In the genomic region with DNA sequence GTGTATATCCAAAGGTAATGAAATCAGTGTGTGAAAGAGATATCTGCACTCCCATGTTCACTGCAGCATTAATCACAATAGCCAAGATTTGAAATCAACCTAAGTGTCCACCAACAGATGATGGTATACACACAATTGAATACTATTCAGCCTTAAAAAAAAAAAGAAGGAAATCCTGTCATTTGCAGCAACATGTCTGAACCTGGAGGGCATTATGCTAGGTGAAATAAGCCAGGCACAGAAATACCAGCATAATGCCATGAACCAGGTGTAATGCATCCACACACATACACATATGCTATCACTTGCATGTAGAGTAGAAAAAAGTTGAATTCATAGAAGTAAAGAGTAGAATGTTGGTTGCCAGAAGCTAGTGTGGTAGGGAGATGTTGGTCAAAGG, we compare ENCODE assay signal across 40 cellular contexts. TPM values are rescaled to one million over a fixed set of nuclear protein-coding genes. Genes with fewer than 3 reads are reported as not detected.
"Had no signal": no experiment of that assay in that cellular context is flagged by ENCODE, and none has a peak within 500 bp of the region (broad histone marks: within the 10 kb centered on the region; RNA-seq: fewer than 3 reads in every experiment).

No MANE protein-coding gene starts in this region.

- H3K9me3 ChIP-seq: adrenal gland, body of pancreas, breast epithelium had no signal

- H3K4me3 Mint-ChIP-seq: activated naive CD4-positive, alpha-beta T cell treated with anti-CD3 and anti-CD28 coated beads for 36 hours; activated naive CD4-positive, alpha-beta T cell treated with anti-CD3 and anti-CD28 coated beads, Interleukin-2, amount 10 ng/mL, durations not matched to agents 7 days and 5 days; activated naive CD4-positive, alpha-beta T cell treated with anti-CD3 and anti-CD28 coated beads, Interleukin-2, amount 50 U/mL, for 24 hours; activated naive CD8-positive, alpha-beta T cell; activated naive CD8-positive, alpha-beta T cell treated with anti-CD3 and anti-CD28 coated beads for 36 hours; activated naive CD8-positive, alpha-beta T cell treated with anti-CD3 and anti-CD28 coated beads, Interleukin-2, amount 10 ng/mL, durations not matched to agents 7 days and 5 days; activated naive CD8-positive, alpha-beta T cell treated with anti-CD3 and anti-CD28 coated beads, Interleukin-2, amount 50 U/mL, for 24 hours; activated T-cell treated with anti-CD3 and anti-CD28 coated beads, Interleukin-2, amount 50 U/mL, for 4 hours; activated T-cell treated with anti-CD3 and anti-CD28 coated beads, Interleukin-2, amount 50 U/mL, for 72 hours; activated T-helper 1 cell treated with anti-CD3 and anti-CD28 coated beads, Interleukin-12 subunit alpha, Interleukin-12 subunit beta, Interleukin-2, Interleukin-4 antibody, amounts not matched to agents 30 ng/mL and 10 ng/mL and 1 ng/mL, durations not matched to agents 14 hours and 24 hours and 36 hours; activated T-helper 17 cell treated with anti-CD3 and anti-CD28 coated beads, Interleukin-2, amount 50 U/mL, for 72 hours; brain; central memory CD8-positive, alpha-beta T cell had no signal

- FAIRE-seq: astrocyte had no signal

- H3K4me1 Mint-ChIP-seq: activated naive CD4-positive, alpha-beta T cell treated with anti-CD3 and anti-CD28 coated beads, Interleukin-2, amount 10 ng/mL, durations not matched to agents 7 days and 5 days; activated naive CD4-positive, alpha-beta T cell treated with anti-CD3 and anti-CD28 coated beads, Interleukin-2, amount 50 U/mL, for 24 hours; activated naive CD8-positive, alpha-beta T cell treated with anti-CD3 and anti-CD28 coated beads for 36 hours; activated T-helper 17 cell treated with anti-CD3 and anti-CD28 coated beads, Interleukin-2, amount 50 U/mL, for 72 hours; brain; central memory CD8-positive, alpha-beta T cell had no signal

- H3K4me1 ChIP-seq: adrenal gland, ascending aorta, body of pancreas, breast epithelium had no signal

- DNase-seq: activated effector memory CD4-positive, alpha-beta T cell treated with anti-CD3 and anti-CD28 coated beads, Interleukin-2, amount 50 U/mL, for 16 hours; activated effector memory CD4-positive, alpha-beta T cell treated with Interleukin-2 at 50 U/mL for 16 hours; activated gamma-delta T cell; activated gamma-delta T cell treated with Interleukin-2 at 50 U/mL for 16 hours; activated naive CD4-positive, alpha-beta T cell; activated naive CD4-positive, alpha-beta T cell treated with anti-CD3 and anti-CD28 coated beads for 36 hours; activated naive CD4-positive, alpha-beta T cell treated with anti-CD3 and anti-CD28 coated beads, Interleukin-2, amount 10 ng/mL, durations not matched to agents 7 days and 5 days; activated naive CD4-positive, alpha-beta T cell treated with anti-CD3 and anti-CD28 coated beads, Interleukin-2, amount 50 U/mL, for 16 hours; activated naive CD4-positive, alpha-beta T cell treated with Interleukin-2 at 50 U/mL for 16 hours; activated naive CD8-positive, alpha-beta T cell treated with anti-CD3 and anti-CD28 coated beads for 36 hours; activated naive CD8-positive, alpha-beta T cell treated with anti-CD3 and anti-CD28 coated beads, Interleukin-2, amount 10 ng/mL, durations not matched to agents 7 days and 5 days; activated naive CD8-positive, alpha-beta T cell treated with anti-CD3 and anti-CD28 coated beads, Interleukin-2, amount 50 U/mL, for 24 hours; activated T-cell treated with anti-CD3 and anti-CD28 coated beads for 4 hours; activated T-cell treated with anti-CD3 and anti-CD28 coated beads, Interleukin-2, amount 50 U/mL, for 1 hour; activated T-cell treated with anti-CD3 and anti-CD28 coated beads, Interleukin-2, amount 50 U/mL, for 4 hours; activated T-cell treated with anti-CD3 and anti-CD28 coated beads, Interleukin-2, amount 50 U/mL, for 48 hours; activated T-cell treated with anti-CD3 and anti-CD28 coated beads, Interleukin-2, amount 50 U/mL, for 72 hours; adrenal gland; amniotic stem cell; amygdala; anterior cingulate cortex; aorta; body of pancreas; brain microvascular endothelial cell; caudate nucleus; central memory CD4-positive, alpha-beta T cell; cerebellar nuclear complex had no signal

- H3K4me3 ChIP-seq: adrenal gland, ascending aorta, body of pancreas, breast epithelium, cardiac muscle cell had no signal

- H3K36me3 ChIP-seq: adrenal gland, ascending aorta, brain microvascular endothelial cell, breast epithelium, cardiac muscle cell had no signal

- H3K9me3 Mint-ChIP-seq: activated naive CD4-positive, alpha-beta T cell treated with anti-CD3 and anti-CD28 coated beads, Interleukin-2, amount 10 ng/mL, durations not matched to agents 7 days and 5 days; activated naive CD8-positive, alpha-beta T cell treated with anti-CD3 and anti-CD28 coated beads, Interleukin-2, amount 50 U/mL, for 24 hours; central memory CD8-positive, alpha-beta T cell had no signal

- H3K27ac Mint-ChIP-seq: activated naive CD4-positive, alpha-beta T cell treated with anti-CD3 and anti-CD28 coated beads for 36 hours; activated naive CD4-positive, alpha-beta T cell treated with anti-CD3 and anti-CD28 coated beads, Interleukin-2, amount 10 ng/mL, durations not matched to agents 7 days and 5 days; activated naive CD4-positive, alpha-beta T cell treated with anti-CD3 and anti-CD28 coated beads, Interleukin-2, amount 50 U/mL, for 24 hours; activated naive CD4-positive, alpha-beta T cell treated with anti-CD3 and anti-CD28 coated beads, Interleukin-2, amount 50 U/mL, for 72 hours; activated naive CD8-positive, alpha-beta T cell; activated naive CD8-positive, alpha-beta T cell treated with anti-CD3 and anti-CD28 coated beads for 36 hours; activated naive CD8-positive, alpha-beta T cell treated with anti-CD3 and anti-CD28 coated beads, Interleukin-2, amount 10 ng/mL, durations not matched to agents 7 days and 5 days; activated naive CD8-positive, alpha-beta T cell treated with anti-CD3 and anti-CD28 coated beads, Interleukin-2, amount 50 U/mL, for 24 hours; activated T-cell treated with anti-CD3 and anti-CD28 coated beads, Interleukin-2, amount 50 U/mL, for 72 hours; activated T-helper 1 cell treated with anti-CD3 and anti-CD28 coated beads, Interleukin-12 subunit alpha, Interleukin-12 subunit beta, Interleukin-2, Interleukin-4 antibody, amounts not matched to agents 30 ng/mL and 10 ng/mL and 1 ng/mL, durations not matched to agents 14 hours and 24 hours and 36 hours; activated T-helper 17 cell treated with anti-CD3 and anti-CD28 coated beads, Interleukin-2, amount 50 U/mL, for 72 hours; activated T-helper 2 cell treated with anti-CD3 and anti-CD28 coated beads, Interferon-gamma antibody, Interleukin-2, Interleukin-4, amounts not matched to agents 10 μg/mL and 5 μg/mL and 100 μg/mL, durations not matched to agents 14 hours and 24 hours and 36 hours; brain had no signal

- ATAC-seq: activated naive CD4-positive, alpha-beta T cell treated with anti-CD3 and anti-CD28 coated beads, Interleukin-2, amount 50 U/mL, for 72 hours; activated naive CD8-positive, alpha-beta T cell treated with anti-CD3 and anti-CD28 coated beads, Interleukin-2, amount 50 U/mL, for 24 hours; activated T-cell treated with anti-CD3 and anti-CD28 coated beads, Interleukin-2, amount 50 U/mL, for 4 hours; activated T-cell treated with anti-CD3 and anti-CD28 coated beads, Interleukin-2, amount 50 U/mL, for 72 hours; activated T-helper 17 cell treated with anti-CD3 and anti-CD28 coated beads, Interleukin-2, amount 50 U/mL, for 72 hours; body of pancreas had no signal

- H3K27ac ChIP-seq: adrenal gland, ascending aorta, body of pancreas, brain microvascular endothelial cell, breast epithelium, cardiac muscle cell had no signal

- H3K36me3 Mint-ChIP-seq: activated naive CD4-positive, alpha-beta T cell treated with anti-CD3 and anti-CD28 coated beads, Interleukin-2, amount 10 ng/mL, durations not matched to agents 7 days and 5 days; activated naive CD4-positive, alpha-beta T cell treated with anti-CD3 and anti-CD28 coated beads, Interleukin-2, amount 50 U/mL, for 72 hours; activated naive CD8-positive, alpha-beta T cell had no signal

- H3K27me3 ChIP-seq: adrenal gland, ascending aorta, body of pancreas, brain microvascular endothelial cell, breast epithelium, cardiac muscle cell had no signal

RNA-seq across cellular contexts. Expression of gene NR1I2, which starts 18.4 kb away (rescaled TPM):
- total RNA-seq: ascending aorta, astrocyte, chondrocyte had no signal
- polyA plus RNA-seq: cardiac muscle cell had no signal
